ENCODE assay signal across 20 cellular contexts in genomic region chr16:72332926-72333325, GRCh38.
A peak's percentile ranks its signal among the peaks of the same experiment; 100 is the strongest.
DNase-seq lines count a peak whose midpoint lies in the region; ATAC-seq, FAIRE-seq and TF ChIP-seq lines count a peak whose summit lies in the region.
"Had no signal": no experiment of that assay in that cellular context is flagged by ENCODE, and none has a peak within 500 bp of the region (broad histone marks: within the 10 kb centered on the region; RNA-seq: fewer than 3 reads in every experiment).

No MANE protein-coding gene starts in this region.

- no peak overlapping the region for H3K4ac ChIP-seq in mesenchymal stem cell (ENCODE audit: low read depth in 1 of 2, low read length in 2 of 2)

- H3K36me3 ChIP-seq in bronchial epithelial cell (ENCODE audit: control insufficient read depth, insufficient read depth, low read length) (no peaks in the 10 kb centered on the region), mesenchymal stem cell (ENCODE audit: control insufficient read depth in 1 of 2, insufficient read depth in 2 of 2, low read depth in 1 of 2, low read length in 2 of 2) (peaks cover 0 to 4% of the 10 kb centered on the region in 2 experiments)

- no peak overlapping the region for H2BK15ac ChIP-seq in mesenchymal stem cell (ENCODE audit: low read depth, poor library complexity, severe bottlenecking)

- H3K27me3 ChIP-seq in bronchial epithelial cell (ENCODE audit: control insufficient read depth, insufficient read depth, low read length) (no peaks in the 10 kb centered on the region), mesenchymal stem cell (ENCODE audit: control insufficient read depth in 1 of 2, insufficient read depth in 1 of 2, low read length in 2 of 2) (no peaks in the 10 kb centered on the region), dorsolateral prefrontal cortex (no peaks in the 10 kb centered on the region)

- TF ChIP-seq CTCF in bronchial epithelial cell (IDR thresholded peaks at IDR 0.05; ENCODE audit: insufficient read depth, low read length, severe bottlenecking) (no peak), dorsolateral prefrontal cortex (IDR thresholded peaks at IDR 0.05 in 54 of 56, conservative IDR thresholded peaks at IDR 0.05 in 2 of 56; ENCODE audit: low read depth in 1 of 56, partially characterized antibody in 56 of 56) (no peak)

- FAIRE-seq in HTR-8/SVneo (lab: Jason Lieb, UNC) (peak; percentile 94), bronchial epithelial cell (lab: Jason Lieb, UNC) (peak; percentile 76)
- FAIRE-seq: A549, GM12891, GM18507, H1 had no signal

- peak overlapping the region; percentile 75 for H4K8ac ChIP-seq in mesenchymal stem cell (ENCODE audit: low read length)

- intact Hi-C loops in dorsolateral prefrontal cortex (cut with DNase I): no loop called here

- H2AFZ ChIP-seq in mesenchymal stem cell (ENCODE audit: low read depth, low read length): no peak overlapping the region

- H3K27ac ChIP-seq in mesenchymal stem cell (ENCODE audit: low read length, poor library complexity, severe bottlenecking) (no peak overlapping the region), dorsolateral prefrontal cortex (no peak overlapping the region)
- H3K27ac ChIP-seq: A549 had no signal

- WGBS in mesenchymal stem cell: no CpG with 5 or more reads among the region's 2 CpGs

- no peak overlapping the region for H3K14ac ChIP-seq in mesenchymal stem cell (ENCODE audit: low read length in 2 of 2)

- no peak for ATAC-seq in GM21447 (IDR thresholded peaks at IDR 0.05; ENCODE audit: unreplicated experiment)
- ATAC-seq: A549 had no signal

- H3K4me3 ChIP-seq in bronchial epithelial cell (ENCODE audit: low read depth, low read length) (no peak overlapping the region), mesenchymal stem cell (ENCODE audit: insufficient read depth in 1 of 2, low read depth in 1 of 2, low read length in 2 of 2) (peak overlapping the region in 1 of 2 experiments; percentile 0), dorsolateral prefrontal cortex (no peak overlapping the region)
- H3K4me3 ChIP-seq: A549 had no signal

- H3K79me1 ChIP-seq in mesenchymal stem cell (replicated peaks; ENCODE audit: low read length, poor library complexity, severe bottlenecking): no peaks in the 10 kb centered on the region

- no peak overlapping the region for H2BK12ac ChIP-seq in mesenchymal stem cell (ENCODE audit: low read length in 2 of 2)

- no peak overlapping the region for H2BK120ac ChIP-seq in mesenchymal stem cell (ENCODE audit: low read depth, low read length)

- no peak overlapping the region for H3K4me2 ChIP-seq in mesenchymal stem cell (ENCODE audit: low read length, poor library complexity, severe bottlenecking)
- H3K4me2 ChIP-seq: A549 had no signal

- H3K23ac ChIP-seq in mesenchymal stem cell (ENCODE audit: low read length in 2 of 2): no peak overlapping the region

- no peak for DNase-seq in HTR-8/SVneo (ENCODE audit: insufficient read length, low spot score)
- no peak for DNase-seq in bronchial epithelial cell (ENCODE audit: low read depth)
- no peak for DNase-seq in mesenchymal stem cell
- no peak for DNase-seq in OCI-M1 (lab: John Stamatoyannopoulos, UW)
- no peak for DNase-seq in dorsolateral prefrontal cortex
- DNase-seq: 8988T; C1 segment of cervical spinal cord; Calu3; CD4-positive, alpha-beta memory T cell; COR-L47; DMS53; DMS79 treated with DMSO at 0.1 percent for 48 hours; GF-D8; H7; HCEC 1CT had no signal

- H3K18ac ChIP-seq in mesenchymal stem cell (ENCODE audit: low read depth in 1 of 2, low read length in 2 of 2): peak overlapping the region in 1 of 2 experiments; percentile 28

- peaks cover 27% of the 10 kb centered on the region for H3K9me3 ChIP-seq in mesenchymal stem cell (ENCODE audit: control insufficient read depth, low read length)

- H3K4me1 ChIP-seq in mesenchymal stem cell (ENCODE audit: control insufficient read depth, insufficient read depth, low read depth, low read length): no peaks in the 10 kb centered on the region
- H3K4me1 ChIP-seq: A549 had no signal

- no peak overlapping the region for H2AK5ac ChIP-seq in mesenchymal stem cell (ENCODE audit: low read length, severe bottlenecking)

- peak overlapping the region; percentile 72 for H4K91ac ChIP-seq in mesenchymal stem cell (ENCODE audit: low read length)

- no peak overlapping the region for H2BK5ac ChIP-seq in mesenchymal stem cell (ENCODE audit: low read depth, low read length, poor library complexity, severe bottlenecking)

- no peak overlapping the region for H3K9ac ChIP-seq in mesenchymal stem cell (ENCODE audit: low read length)
